ENCODE assay signal across 11 cellular contexts in the genomic region with DNA sequence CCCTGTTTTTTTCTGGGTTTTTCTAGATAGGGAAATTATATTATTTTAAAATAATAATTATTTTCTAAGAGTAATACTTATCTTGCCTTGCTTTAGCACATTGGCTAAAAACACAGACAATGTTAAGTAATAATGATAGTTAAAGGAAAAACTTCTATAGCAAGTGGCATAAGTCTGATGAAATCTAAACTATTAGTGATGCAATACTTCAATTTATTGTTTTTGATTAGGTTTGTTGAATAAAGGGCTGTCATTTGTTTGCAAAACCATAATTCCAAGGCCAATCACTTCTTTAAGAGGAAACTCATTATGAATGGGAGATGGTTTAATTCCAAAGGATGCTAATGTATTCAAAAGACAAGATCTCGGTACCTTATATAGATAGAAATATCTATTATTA.
"Had no signal": no experiment of that assay in that cellular context is flagged by ENCODE, and none has a peak within 500 bp of the region (broad histone marks: within the 10 kb centered on the region; RNA-seq: fewer than 3 reads in every experiment).

No MANE protein-coding gene starts in this region.

- H3K4me3 ChIP-seq: GM23248, GM23338, HAP-1 had no signal

- H3K4me1 ChIP-seq: HAP-1 had no signal

- DNase-seq: GM23248, GOT3, H7, H9, HCEC 1CT, HFFc6 had no signal

- H3K36me3 ChIP-seq: HAP-1 had no signal

- H3K27ac ChIP-seq: GM23248 had no signal

- H3K9ac ChIP-seq: GM23248 had no signal

- FAIRE-seq: H1, H54 had no signal

- H2AFZ ChIP-seq: GM23248, GM23338 had no signal

- H3K9me3 ChIP-seq: HAP-1 had no signal

- H3K4me2 ChIP-seq: GM23338 had no signal

- ATAC-seq: GM23338, HCT116 had no signal
